Comparison of ENCODE assay signal across 9 cellular contexts in the genomic region with DNA sequence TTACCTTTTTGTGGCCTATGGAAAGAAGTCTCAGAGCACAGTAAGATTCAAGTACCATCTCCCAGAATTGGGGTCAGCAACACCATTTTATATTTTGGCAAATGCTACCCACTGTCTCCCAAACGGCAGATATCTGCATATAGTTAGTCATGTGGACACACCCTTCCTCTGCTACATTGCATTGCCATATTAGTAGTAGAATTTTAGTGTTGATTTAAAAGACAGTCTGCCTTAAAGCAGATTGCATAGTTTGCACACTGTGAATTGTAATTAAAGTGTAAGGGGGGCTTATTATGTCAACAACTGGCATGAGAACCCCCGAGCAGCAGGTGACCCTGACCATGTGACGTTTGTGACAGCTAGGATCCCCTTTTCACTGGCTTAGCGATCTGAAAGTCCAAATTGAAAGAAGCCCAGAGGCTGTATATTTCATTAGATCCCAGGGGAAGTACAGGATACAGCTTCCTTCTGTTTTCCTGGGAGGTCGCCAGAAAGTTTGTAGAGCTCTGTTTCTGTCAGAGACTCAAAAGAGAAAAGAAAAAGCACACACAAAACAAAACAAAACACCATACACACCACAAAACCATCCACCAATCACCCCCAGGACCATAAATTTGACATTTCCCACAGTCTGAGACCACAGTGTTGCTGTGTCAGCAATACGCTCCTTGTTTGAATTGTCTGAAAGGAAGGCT.
DNase-seq lines count a peak whose midpoint lies in the region; ATAC-seq and TF ChIP-seq lines count a peak whose summit lies in the region.
"Had no signal": no experiment of that assay in that cellular context is flagged by ENCODE, and none has a peak within 500 bp of the region (broad histone marks: within the 10 kb centered on the region; RNA-seq: fewer than 3 reads in every experiment).

No MANE protein-coding gene starts in this region.

- DNase-seq in BJ (ENCODE audit: low read depth): no peak
- peak; percentile 31 for DNase-seq in NCI-H524 treated with DMSO at 0.1 percent for 48 hours (lab: John Stamatoyannopoulos, UW)
- DNase-seq in endothelial cell (ENCODE audit: low spot score): no peak
- DNase-seq in natural killer cell: no peak
- DNase-seq in activated naive CD4-positive, alpha-beta T cell treated with Interleukin-2 at 50 U/mL for 16 hours: no peak
- DNase-seq in naive thymus-derived CD8-positive, alpha-beta T cell: no peak
- DNase-seq: activated CD4-positive, CD25-positive, alpha-beta regulatory T cell treated with anti-CD3 and anti-CD28 coated beads, Interleukin-2, amount 50 U/mL, for 72 hours had no signal

- no peaks in the 10 kb centered on the region for H3K27me3 ChIP-seq in BJ (ENCODE audit: control insufficient read depth, insufficient read depth, low read length)

- peak overlapping the region; percentile 20; the same call in 1 of the 2 replicates for H3K4me3 ChIP-seq in BJ (ENCODE audit: low read depth, low read length)

- intact Hi-C loops in natural killer cell (cut with micrococcal nuclease): no loop called here

- H3K9me3 Mint-ChIP-seq in endothelial cell (ENCODE audit: unreplicated experiment) (no peaks in the 10 kb centered on the region), natural killer cell (no peaks in the 10 kb centered on the region)
- H3K9me3 Mint-ChIP-seq in naive thymus-derived CD8-positive, alpha-beta T cell: no peaks in the 10 kb centered on the region

- H3K36me3 Mint-ChIP-seq in endothelial cell (ENCODE audit: low read depth, unreplicated experiment) (no peaks in the 10 kb centered on the region), natural killer cell (no peaks in the 10 kb centered on the region)
- H3K36me3 Mint-ChIP-seq in naive thymus-derived CD8-positive, alpha-beta T cell: peaks cover 0 to 3% (median 0%) of the 10 kb centered on the region in 3 donors

- H3K4me1 Mint-ChIP-seq in endothelial cell (ENCODE audit: unreplicated experiment) (peaks cover 15% of the 10 kb centered on the region), natural killer cell (peaks cover 28 to 32% of the 10 kb centered on the region in 2 donors)
- H3K4me1 Mint-ChIP-seq in naive thymus-derived CD8-positive, alpha-beta T cell: peaks cover 13 to 29% (median 24%) of the 10 kb centered on the region in 4 donors

- peak overlapping the region; percentile 52 for H3K27ac Mint-ChIP-seq in endothelial cell (ENCODE audit: unreplicated experiment)
- H3K27ac Mint-ChIP-seq in natural killer cell: peak overlapping the region in 1 of 2 donors; percentile 31
- H3K27ac Mint-ChIP-seq in naive thymus-derived CD8-positive, alpha-beta T cell: peak overlapping the region in 1 of 10 donors; percentile 29

- ATAC-seq in natural killer cell (peak; percentile 36 to 78 (median 70)), HG03159 (IDR thresholded peaks at IDR 0.05; ENCODE audit: unreplicated experiment) (no peak), HG02981 (IDR thresholded peaks at IDR 0.05; ENCODE audit: unreplicated experiment) (no peak)
- no peak for ATAC-seq in naive thymus-derived CD8-positive, alpha-beta T cell

- H3K36me3 ChIP-seq in BJ (ENCODE audit: control insufficient read depth, insufficient read depth, low read length): no peaks in the 10 kb centered on the region

- H3K4me3 Mint-ChIP-seq in endothelial cell (ENCODE audit: unreplicated experiment) (no peak overlapping the region), natural killer cell (peak overlapping the region; percentile 83)
- peak overlapping the region in 3 of 10 donors; percentile 3 to 62 (median 61) for H3K4me3 Mint-ChIP-seq in naive thymus-derived CD8-positive, alpha-beta T cell

- H3K27me3 Mint-ChIP-seq in endothelial cell (ENCODE audit: unreplicated experiment) (peaks cover 3% of the 10 kb centered on the region), natural killer cell (ENCODE audit: low read depth in 2 of 2) (peaks cover 21 to 69% of the 10 kb centered on the region in 2 donors)
- H3K27me3 Mint-ChIP-seq in naive thymus-derived CD8-positive, alpha-beta T cell: peaks cover 0 to 6% (median 3%) of the 10 kb centered on the region in 5 donors

- POLR2A ChIA-PET in BJ (lab: Charles Lee): no interaction called here
- POLR2A ChIA-PET in naive thymus-derived CD8-positive, alpha-beta T cell (lab: Charles Lee): no interaction called here

- TF ChIP-seq CTCF in BJ (IDR thresholded peaks at IDR 0.05; ENCODE audit: insufficient read depth, low read depth, low read length) (no peak), endothelial cell (IDR thresholded peaks at IDR 0.05; ENCODE audit: unreplicated experiment) (no peak), natural killer cell (IDR thresholded peaks at IDR 0.05) (no peak)

- CTCF ChIA-PET in BJ (lab: Yijun Ruan, JAX): no interaction called here

Comparison
In these comparisons a context has a peak if more than half of its experiments do, and no peak if none do; other contexts are left out.
1. ATAC-seq: peak in natural killer cell (3 of 3); none in HG03159 (single experiment), HG02981 (single experiment) and naive thymus-derived CD8-positive, alpha-beta T cell (0 of 2).